Comparison of ENCODE assay signal across 21 cellular contexts in genomic region chr17:83106913-83107655, GRCh38. TPM values are rescaled to one million over a fixed set of nuclear protein-coding genes. Genes with fewer than 3 reads are reported as not detected.
DNase-seq lines count a peak whose midpoint lies in the region; ATAC-seq and TF ChIP-seq lines count a peak whose summit lies in the region.
"Had no signal": no experiment of that assay in that cellular context is flagged by ENCODE, and none has a peak within 500 bp of the region (broad histone marks: within the 10 kb centered on the region; RNA-seq: fewer than 3 reads in every experiment).

No MANE protein-coding gene starts in this region.

- H3K36me3 ChIP-seq in uterus: no peaks in the 10 kb centered on the region
- H3K36me3 ChIP-seq: breast epithelium, pancreas had no signal

- H3K9me3 ChIP-seq in uterus: no peaks in the 10 kb centered on the region
- H3K9me3 ChIP-seq: breast epithelium, pancreas had no signal

- no peaks in the 10 kb centered on the region for H3K27me3 ChIP-seq in uterus
- H3K27me3 ChIP-seq: breast epithelium, pancreas had no signal

- no peaks in the 10 kb centered on the region for H3K4me1 Mint-ChIP-seq in activated T-cell treated with anti-CD3 and anti-CD28 coated beads, Interleukin-2, amount 50 U/mL, for 4 hours (ENCODE audit: low read depth)

- peak; percentile 56 for DNase-seq in AG10803 (ENCODE audit: low read depth)
- DNase-seq in SK-N-DZ (ENCODE audit: low spot score): peak; percentile 58
- DNase-seq in fibroblast of peridontal ligament (ENCODE audit: extremely low read depth): peak; percentile 48
- DNase-seq in skeletal muscle cell (ENCODE audit: low read depth): peak; percentile 20
- DNase-seq in activated T-cell treated with anti-CD3 and anti-CD28 coated beads, Interleukin-2, amount 50 U/mL, for 4 hours: no peak
- DNase-seq in uterus: no peak
- DNase-seq: activated effector memory CD4-positive, alpha-beta T cell treated with anti-CD3 and anti-CD28 coated beads, Interleukin-2, amount 50 U/mL, for 16 hours; EL; foreskin melanocyte; naive B cell; NCI-H1417 treated with DMSO at 0.1 percent for 48 hours; NCI-H2171 treated with DMSO at 0.1 percent for 48 hours; stimulated activated CD4-positive, alpha-beta T cell treated with anti-CD3 and anti-CD28 coated beads, Interleukin-4, amount 100 ng/mL, for 1 hour; stimulated activated naive CD8-positive, alpha-beta T cell treated with anti-CD3 and anti-CD28 coated beads, Interleukin-15, amount 100 ng/mL, for 72 hours had no signal

- H3K4me1 ChIP-seq in uterus: peaks cover 0 to 12% of the 10 kb centered on the region in 2 donors

- H3K9me3 Mint-ChIP-seq in activated T-cell treated with anti-CD3 and anti-CD28 coated beads, Interleukin-2, amount 50 U/mL, for 4 hours: no peaks in the 10 kb centered on the region
- H3K9me3 Mint-ChIP-seq: naive B cell; stimulated activated naive CD8-positive, alpha-beta T cell treated with anti-CD3 and anti-CD28 coated beads, Interleukin-15, amount 100 ng/mL, for 72 hours; T-helper 1 cell treated with Interleukin-12 subunit alpha and Interleukin-12 subunit beta and Interleukin-4 antibody, amounts not matched to agents 30 μg/mL and 1 μg/mL, for 36 hours had no signal

- no peak overlapping the region for H3K4me3 ChIP-seq in AG10803 (ENCODE audit: low read length)
- H3K4me3 ChIP-seq in skeletal muscle cell (ENCODE audit: low read depth, low read length): no peak overlapping the region
- H3K4me3 ChIP-seq in uterus: no peak overlapping the region
- H3K4me3 ChIP-seq: A549, breast epithelium, pancreas had no signal

- peaks cover 15% of the 10 kb centered on the region for H3K27me3 Mint-ChIP-seq in activated T-cell treated with anti-CD3 and anti-CD28 coated beads, Interleukin-2, amount 50 U/mL, for 4 hours (ENCODE audit: low read depth)

- ATAC-seq in activated T-cell treated with anti-CD3 and anti-CD28 coated beads, Interleukin-2, amount 50 U/mL, for 4 hours: no peak
- ATAC-seq in HG02938 (IDR thresholded peaks at IDR 0.05; ENCODE audit: unreplicated experiment): no peak
- no peak for ATAC-seq in HG03045 (IDR thresholded peaks at IDR 0.05; ENCODE audit: unreplicated experiment)
- ATAC-seq: A549; HCT116; pancreas; stimulated activated naive CD8-positive, alpha-beta T cell treated with anti-CD3 and anti-CD28 coated beads, Interleukin-15, amount 100 ng/mL, for 72 hours had no signal

- intact Hi-C loops in uterus (cut with DNase I; ENCODE audit: low total_unique reads): no loop called here

- no peak overlapping the region for H3K27ac ChIP-seq in uterus
- H3K27ac ChIP-seq: pancreas had no signal

- TF ChIP-seq CTCF in AG10803 (conservative IDR thresholded peaks at IDR 0.05; ENCODE audit: low read length) (no peak), uterus (IDR thresholded peaks at IDR 0.05) (no peak)

- H3K4me3 Mint-ChIP-seq in activated T-cell treated with anti-CD3 and anti-CD28 coated beads, Interleukin-2, amount 50 U/mL, for 4 hours: no peak overlapping the region
- H3K4me3 Mint-ChIP-seq: naive B cell; stimulated activated naive CD8-positive, alpha-beta T cell treated with anti-CD3 and anti-CD28 coated beads, Interleukin-15, amount 100 ng/mL, for 72 hours; T-helper 1 cell treated with Interleukin-12 subunit alpha and Interleukin-12 subunit beta and Interleukin-4 antibody, amounts not matched to agents 30 μg/mL and 1 μg/mL, for 36 hours had no signal

- TF ChIP-seq POLR2A in uterus (IDR thresholded peaks at IDR 0.05): no peak

- H3K36me3 Mint-ChIP-seq in activated T-cell treated with anti-CD3 and anti-CD28 coated beads, Interleukin-2, amount 50 U/mL, for 4 hours (ENCODE audit: insufficient read depth): no peaks in the 10 kb centered on the region
- H3K36me3 Mint-ChIP-seq: naive B cell had no signal

RNA-seq across cellular contexts. Expression of gene METRNL, which starts 27.7 kb away (rescaled TPM):
- 6.8 and 13.6 TPM in 2 replicates for polyA plus RNA-seq in SK-N-DZ (2014; cell fraction: cytosol; rRNA removed)
- polyA plus RNA-seq in SK-N-DZ (2014; cell fraction: nucleus; rRNA removed): 4.5 and 6.9 TPM in 2 replicates
- 10 to 100 TPM; 12.1 to 26.2 (median 23.1) TPM for total RNA-seq in activated T-cell treated with anti-CD3 and anti-CD28 coated beads, Interleukin-2, amount 50 U/mL, for 4 hours
- total RNA-seq in uterus: 10 to 100 TPM; 25.0 to 44.4 (median 35.8) TPM

Comparison
In these comparisons a context has a peak if more than half of its experiments do, and no peak if none do; other contexts are left out.
1. DNase-seq: peak in AG10803 (single experiment), SK-N-DZ (single experiment), fibroblast of peridontal ligament (single experiment) and skeletal muscle cell (single experiment); none in activated T-cell treated with anti-CD3 and anti-CD28 coated beads, Interleukin-2, amount 50 U/mL, for 4 hours (single experiment) and uterus (0 of 2).